ENCODE assay signal across 23 cellular contexts in genomic region chr1:94708811-94709210, GRCh38.
DNase-seq lines count a peak whose midpoint lies in the region; TF ChIP-seq lines count a peak whose summit lies in the region.
"Had no signal": no experiment of that assay in that cellular context is flagged by ENCODE, and none has a peak within 500 bp of the region (broad histone marks: within the 10 kb centered on the region; RNA-seq: fewer than 3 reads in every experiment).

No MANE protein-coding gene starts in this region.

- no peak for TF ChIP-seq POLR2A in testis (IDR thresholded peaks at IDR 0.05)

- H3K4me1 ChIP-seq in mammary epithelial cell (ENCODE audit: insufficient read depth, low read length): peaks cover 25% of the 10 kb centered on the region
- H3K4me1 ChIP-seq in mesenchymal stem cell (ENCODE audit: control insufficient read depth, insufficient read depth, low read depth, low read length): peaks cover 13% of the 10 kb centered on the region
- peaks cover 55% of the 10 kb centered on the region for H3K4me1 ChIP-seq in testis
- peaks cover 13% of the 10 kb centered on the region for H3K4me1 ChIP-seq in osteoblast (ENCODE audit: insufficient read depth, low read length)
- H3K4me1 ChIP-seq: HAP-1 had no signal

- BruUV-seq in mammary epithelial cell (replicated peaks; lab: Mats Ljungman, UMichigan): no TSS peak

- H3K14ac ChIP-seq in mesenchymal stem cell (ENCODE audit: low read length in 2 of 2): peak overlapping the region in 1 of 2 experiments; percentile 29

- H4K20me1 ChIP-seq in mammary epithelial cell (ENCODE audit: insufficient read depth, low read length) (no peaks in the 10 kb centered on the region), osteoblast (ENCODE audit: insufficient read depth, low read length) (no peaks in the 10 kb centered on the region)

- H2BK120ac ChIP-seq in mesenchymal stem cell (ENCODE audit: low read depth, low read length): peak overlapping the region; percentile 71

- H3K4me3 ChIP-seq in mammary epithelial cell (replicated peaks in 1 of 3; ENCODE audit: insufficient read depth in 1 of 3, low read depth in 2 of 3, low read length in 3 of 3) (no peak overlapping the region), mesenchymal stem cell (ENCODE audit: insufficient read depth in 1 of 2, low read depth in 1 of 2, low read length in 2 of 2) (no peak overlapping the region), testis (no peak overlapping the region), osteoblast (ENCODE audit: insufficient read depth, low read length) (no peak overlapping the region)
- H3K4me3 ChIP-seq: ascending aorta, coronary artery, HAP-1, heart right ventricle had no signal

- peaks cover 5% of the 10 kb centered on the region; the same call in 1 of the 2 replicates for H3K36me3 Mint-ChIP-seq in HFFc6 (ENCODE audit: low read depth)
- H3K36me3 Mint-ChIP-seq: activated naive CD8-positive, alpha-beta T cell treated with anti-CD3 and anti-CD28 coated beads, Interleukin-2, amount 10 ng/mL, durations not matched to agents 7 days and 5 days; naive thymus-derived CD8-positive, alpha-beta T cell; stimulated activated naive B cell treated with anti-CD40 and anti-IgM and Interleukin-4, amounts not matched to agents 10 μg/mL and 1 μg/mL and 100 μg/mL, for 72 hours had no signal

- H2AFZ ChIP-seq in mammary epithelial cell (ENCODE audit: low read depth, low read length) (peak overlapping the region; percentile 84), mesenchymal stem cell (ENCODE audit: low read depth, low read length) (no peak overlapping the region), osteoblast (ENCODE audit: low read length) (no peak overlapping the region)

- no peaks in the 10 kb centered on the region for H3K79me2 ChIP-seq in mammary epithelial cell (ENCODE audit: insufficient read depth, low read length)
- H3K79me2 ChIP-seq in osteoblast (ENCODE audit: insufficient read depth, low read length): no peaks in the 10 kb centered on the region

- H3K27me3 ChIP-seq in mammary epithelial cell (ENCODE audit: insufficient read depth, low read length): no peaks in the 10 kb centered on the region
- H3K27me3 ChIP-seq in mesenchymal stem cell (ENCODE audit: control insufficient read depth in 1 of 2, insufficient read depth in 1 of 2, low read length in 2 of 2): no peaks in the 10 kb centered on the region
- H3K27me3 ChIP-seq in testis: no peaks in the 10 kb centered on the region
- no peaks in the 10 kb centered on the region for H3K27me3 ChIP-seq in osteoblast (ENCODE audit: insufficient read depth, low read length)
- H3K27me3 ChIP-seq: ascending aorta, heart right ventricle had no signal

- no peaks in the 10 kb centered on the region for H3K9me3 Mint-ChIP-seq in HFFc6
- H3K9me3 Mint-ChIP-seq: activated naive CD8-positive, alpha-beta T cell treated with anti-CD3 and anti-CD28 coated beads, Interleukin-2, amount 10 ng/mL, durations not matched to agents 7 days and 5 days; activated T-cell treated with anti-CD3 and anti-CD28 coated beads, Interleukin-2, amount 50 U/mL, for 4 hours; naive thymus-derived CD8-positive, alpha-beta T cell; stimulated activated naive B cell treated with anti-CD40 and anti-IgM and Interleukin-4, amounts not matched to agents 10 μg/mL and 1 μg/mL and 100 μg/mL, for 72 hours; T-helper 1 cell treated with Interleukin-12 subunit alpha and Interleukin-12 subunit beta and Interleukin-4 antibody, amounts not matched to agents 30 μg/mL and 1 μg/mL, for 36 hours had no signal

- H3K79me1 ChIP-seq in mesenchymal stem cell (replicated peaks; ENCODE audit: low read length, poor library complexity, severe bottlenecking): no peaks in the 10 kb centered on the region

- 100% methylated on average over 5 of the region's 8 CpGs for WGBS in mammary epithelial cell (ENCODE audit: low coverage, missing lambda C conversion rate)
- 91% methylated on average over 8 of the region's 8 CpGs for WGBS in mesenchymal stem cell
- 87 to 91% methylated on average over 8 of the region's 8 CpGs for WGBS in testis, 2 donors

- H3K27me3 Mint-ChIP-seq in HFFc6 (ENCODE audit: insufficient read depth): peaks cover 2% of the 10 kb centered on the region; the same call in 1 of the 2 replicates

- peak overlapping the region; percentile 66 for H2BK15ac ChIP-seq in mesenchymal stem cell (ENCODE audit: low read depth, poor library complexity, severe bottlenecking)

- H4K91ac ChIP-seq in mesenchymal stem cell (ENCODE audit: low read length): peak overlapping the region; percentile 96

- H3K9ac ChIP-seq in mammary epithelial cell (ENCODE audit: insufficient read depth, low read length) (no peak overlapping the region), mesenchymal stem cell (ENCODE audit: low read length) (no peak overlapping the region)

- peak overlapping the region; percentile 13 for H3K27ac ChIP-seq in mammary epithelial cell (ENCODE audit: insufficient read depth, low read depth, low read length)
- no peak overlapping the region for H3K27ac ChIP-seq in mesenchymal stem cell (ENCODE audit: low read length, poor library complexity, severe bottlenecking)
- H3K27ac ChIP-seq in testis: peak overlapping the region; percentile 59 to 75
- H3K27ac ChIP-seq in osteoblast (ENCODE audit: low read depth, low read length): no peak overlapping the region
- H3K27ac ChIP-seq: ascending aorta had no signal

- H3K4me2 ChIP-seq in mammary epithelial cell (ENCODE audit: insufficient read depth, low read depth, low read length) (no peak overlapping the region), mesenchymal stem cell (ENCODE audit: low read length, poor library complexity, severe bottlenecking) (no peak overlapping the region), osteoblast (ENCODE audit: insufficient read depth, low read length) (no peak overlapping the region)

- H2BK12ac ChIP-seq in mesenchymal stem cell (ENCODE audit: low read length in 2 of 2): peak overlapping the region; percentile 16 to 95

- H3K27ac Mint-ChIP-seq in HFFc6: peak overlapping the region; percentile 84
- H3K27ac Mint-ChIP-seq: activated naive CD8-positive, alpha-beta T cell treated with anti-CD3 and anti-CD28 coated beads, Interleukin-2, amount 10 ng/mL, durations not matched to agents 7 days and 5 days; naive thymus-derived CD8-positive, alpha-beta T cell; stimulated activated naive B cell treated with anti-CD40 and anti-IgM and Interleukin-4, amounts not matched to agents 10 μg/mL and 1 μg/mL and 100 μg/mL, for 72 hours; T-helper 1 cell treated with Interleukin-12 subunit alpha and Interleukin-12 subunit beta and Interleukin-4 antibody, amounts not matched to agents 30 μg/mL and 1 μg/mL, for 36 hours had no signal

- dilution Hi-C loops in mammary epithelial cell (cut with HindIII; ENCODE audit: low sequenced_read_pairs): no loop called here

- H4K8ac ChIP-seq in mesenchymal stem cell (ENCODE audit: low read length): peak overlapping the region; percentile 84

- H3K4ac ChIP-seq in mesenchymal stem cell (ENCODE audit: low read depth in 1 of 2, low read length in 2 of 2): peak overlapping the region; percentile 7 to 92

- CTCF ChIA-PET in mammary epithelial cell (lab: Charles Lee; ENCODE audit: low non-redundant PET): no interaction called here

- H3K23ac ChIP-seq in mesenchymal stem cell (ENCODE audit: low read length in 2 of 2): no peak overlapping the region

- in situ Hi-C loops in mammary epithelial cell (cut with MboI; ENCODE audit: low sequenced_read_pairs in 2 of 2): no loop called here

- no peak for DNase-seq in HFFc6
- no peak for DNase-seq in mammary epithelial cell
- no peak for DNase-seq in mesenchymal stem cell
- DNase-seq in testis: no peak
- no peak for DNase-seq in T-helper 9 cell
- DNase-seq in AG08396 (ENCODE audit: low spot score): no peak
- no peak for DNase-seq in osteoblast (ENCODE audit: insufficient read length, low spot score, missing footprints)
- DNase-seq: activated gamma-delta T cell; activated naive CD8-positive, alpha-beta T cell treated with anti-CD3 and anti-CD28 coated beads, Interleukin-2, amount 10 ng/mL, durations not matched to agents 7 days and 5 days; activated T-cell treated with anti-CD3 and anti-CD28 coated beads, Interleukin-2, amount 50 U/mL, for 4 hours; effector memory CD4-positive, alpha-beta T cell; erythroblast; heart right ventricle; naive thymus-derived CD8-positive, alpha-beta T cell; NCI-H1048; NCI-H187; occipital lobe; stimulated activated naive B cell treated with anti-CD40 and anti-IgM and Interleukin-4, amounts not matched to agents 10 μg/mL and 1 μg/mL and 100 μg/mL, for 72 hours; substantia nigra had no signal

- peak overlapping the region; percentile 71 to 90 for H3K18ac ChIP-seq in mesenchymal stem cell (ENCODE audit: low read depth in 1 of 2, low read length in 2 of 2)

- no peak overlapping the region for H3K4me3 Mint-ChIP-seq in HFFc6
- H3K4me3 Mint-ChIP-seq: activated naive CD8-positive, alpha-beta T cell treated with anti-CD3 and anti-CD28 coated beads, Interleukin-2, amount 10 ng/mL, durations not matched to agents 7 days and 5 days; activated T-cell treated with anti-CD3 and anti-CD28 coated beads, Interleukin-2, amount 50 U/mL, for 4 hours; naive thymus-derived CD8-positive, alpha-beta T cell; stimulated activated naive B cell treated with anti-CD40 and anti-IgM and Interleukin-4, amounts not matched to agents 10 μg/mL and 1 μg/mL and 100 μg/mL, for 72 hours; T-helper 1 cell treated with Interleukin-12 subunit alpha and Interleukin-12 subunit beta and Interleukin-4 antibody, amounts not matched to agents 30 μg/mL and 1 μg/mL, for 36 hours had no signal

- H2BK5ac ChIP-seq in mesenchymal stem cell (ENCODE audit: low read depth, low read length, poor library complexity, severe bottlenecking): no peak overlapping the region

- H2AK5ac ChIP-seq in mesenchymal stem cell (ENCODE audit: low read length, severe bottlenecking): peak overlapping the region; percentile 2

- intact Hi-C loops in mammary epithelial cell (cut with micrococcal nuclease) (no loop called here), testis (cut with DNase I; ENCODE audit: low total_unique reads) (no loop called here)

- H3K4me1 Mint-ChIP-seq in HFFc6 (ENCODE audit: low read depth): peaks cover 91% of the 10 kb centered on the region

- H3K36me3 ChIP-seq in mammary epithelial cell (ENCODE audit: insufficient read depth, low read length) (no peaks in the 10 kb centered on the region), mesenchymal stem cell (ENCODE audit: control insufficient read depth in 1 of 2, insufficient read depth in 2 of 2, low read depth in 1 of 2, low read length in 2 of 2) (no peaks in the 10 kb centered on the region), testis (ENCODE audit: low read depth, missing control alignments) (no peaks in the 10 kb centered on the region), osteoblast (ENCODE audit: insufficient read depth, low read length) (no peaks in the 10 kb centered on the region)
- H3K36me3 ChIP-seq: ascending aorta, HAP-1, heart right ventricle had no signal

- H3K9me3 ChIP-seq in mammary epithelial cell (replicated peaks; ENCODE audit: insufficient read depth, low read length): no peaks in the 10 kb centered on the region
- H3K9me3 ChIP-seq in mesenchymal stem cell (ENCODE audit: control insufficient read depth, low read length): no peaks in the 10 kb centered on the region
- no peaks in the 10 kb centered on the region for H3K9me3 ChIP-seq in testis
- no peaks in the 10 kb centered on the region for H3K9me3 ChIP-seq in osteoblast (ENCODE audit: low read depth, low read length)
- H3K9me3 ChIP-seq: ascending aorta, HAP-1, heart right ventricle had no signal

- no peak for TF ChIP-seq CTCF in HFFc6 (IDR thresholded peaks at IDR 0.05)
- no peak for TF ChIP-seq CTCF in mammary epithelial cell (conservative IDR thresholded peaks at IDR 0.05 in 1 of 2, IDR thresholded peaks at IDR 0.05 in 1 of 2; ENCODE audit: extremely low read depth in 1 of 2, insufficient read depth in 1 of 2, low read depth in 1 of 2, low read length in 2 of 2)
- no peak for TF ChIP-seq CTCF in testis (IDR thresholded peaks at IDR 0.05)
- no peak for TF ChIP-seq CTCF in osteoblast (IDR thresholded peaks at IDR 0.05; ENCODE audit: extremely low read depth, low read depth, low read length)

Comparison
In these comparisons a context has a peak if more than half of its experiments do, and no peak if none do; other contexts are left out.
1. H3K27ac ChIP-seq: peak in mammary epithelial cell (single experiment) and testis (2 of 2); none in mesenchymal stem cell (single experiment) and osteoblast (single experiment).